ENCODE assay signal across 4 cellular contexts in the genomic region with DNA sequence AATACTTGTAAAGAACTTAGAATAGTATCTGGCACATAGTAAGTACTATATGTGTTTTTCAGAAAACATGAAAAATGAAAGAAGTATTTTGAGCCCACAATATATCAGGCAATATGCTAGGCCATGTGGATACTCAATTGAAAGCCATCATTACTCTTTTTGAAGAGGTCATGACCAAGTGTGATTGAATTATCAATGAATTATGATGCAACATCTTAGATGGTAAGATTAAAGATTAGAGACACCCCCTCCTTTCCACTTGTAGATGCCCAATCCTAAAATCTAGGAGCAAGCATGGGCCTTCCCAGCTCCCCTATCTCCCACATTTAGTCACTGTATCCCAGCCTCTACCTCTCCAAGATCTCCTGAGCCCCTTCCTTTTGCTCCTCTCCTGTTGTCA.
"Had no signal": no experiment of that assay in that cellular context is flagged by ENCODE, and none has a peak within 500 bp of the region (broad histone marks: within the 10 kb centered on the region; RNA-seq: fewer than 3 reads in every experiment).

No MANE protein-coding gene starts in this region.

- H3K4me3 Mint-ChIP-seq: GM23338, H9 had no signal

- H2AFZ ChIP-seq: GM23338 had no signal

- H3K4me3 ChIP-seq: GM23338, K562 had no signal

- DNase-seq: H9, HCEC 1CT had no signal

- H3K4me2 ChIP-seq: GM23338 had no signal

- ATAC-seq: GM23338, K562 had no signal

- H3K4me1 Mint-ChIP-seq: GM23338 had no signal

- H3K27ac Mint-ChIP-seq: GM23338, H9 had no signal

- H3K9me3 Mint-ChIP-seq: GM23338 had no signal
